Comparison of ENCODE assay signal across 8 cellular contexts in genomic region chr14:24430143-24430681, GRCh38. TPM values are rescaled to one million over a fixed set of nuclear protein-coding genes. Genes with fewer than 3 reads are reported as not detected.
DNase-seq lines count a peak whose midpoint lies in the region; FAIRE-seq and TF ChIP-seq lines count a peak whose summit lies in the region.

No MANE protein-coding gene starts in this region.

- H3K9me3 ChIP-seq in HEK293 (ENCODE audit: control insufficient read depth, insufficient read depth, low read depth, low read length) (no peaks in the 10 kb centered on the region), MG63 (no peaks in the 10 kb centered on the region), endothelial cell of umbilical vein (replicated peaks; ENCODE audit: control insufficient read depth, insufficient read depth, low read length) (no peaks in the 10 kb centered on the region)

- peak; percentile 92 for TF ChIP-seq POLR2A in endothelial cell of umbilical vein (IDR thresholded peaks at IDR 0.05; ENCODE audit: low read depth, low read length)

- H3K27ac ChIP-seq in HEK293 (ENCODE audit: extremely low read depth, low read depth, low read length) (peak overlapping the region; percentile 94), endothelial cell of umbilical vein (ENCODE audit: insufficient read depth, low read depth, low read length) (peak overlapping the region; percentile 94)

- dilution Hi-C loops in endothelial cell of umbilical vein (cut with MboI; ENCODE audit: extremely low pct_ligation_motif_present, low sequenced_read_pairs), result no loop called here

- no peaks in the 10 kb centered on the region for H3K9me3 Mint-ChIP-seq in activated CD4-positive, alpha-beta T cell treated with anti-CD3 and anti-CD28 coated beads, Interleukin-2, amount 10 ng/mL, durations not matched to agents 24 days and 14 days

- no TSS peak for BruUV-seq in endothelial cell of umbilical vein (replicated peaks; lab: Mats Ljungman, UMichigan)

- H3K36me3 Mint-ChIP-seq in activated CD4-positive, alpha-beta T cell treated with anti-CD3 and anti-CD28 coated beads, Interleukin-2, amount 10 ng/mL, durations not matched to agents 24 days and 14 days (ENCODE audit: low read depth), result peaks cover 33% of the 10 kb centered on the region

- no peak overlapping the region for H2AFZ ChIP-seq in endothelial cell of umbilical vein (ENCODE audit: low read depth, low read length)

- no peaks in the 10 kb centered on the region for H4K20me1 ChIP-seq in endothelial cell of umbilical vein (replicated peaks; ENCODE audit: control insufficient read depth, extremely low read depth, insufficient read depth, low read length)

- H3K9me1 ChIP-seq in endothelial cell of umbilical vein (replicated peaks; ENCODE audit: control insufficient read depth, extremely low read depth, insufficient read depth, low read length), result no peaks in the 10 kb centered on the region

- H3K4me3 Mint-ChIP-seq in activated CD4-positive, alpha-beta T cell treated with anti-CD3 and anti-CD28 coated beads, Interleukin-2, amount 10 ng/mL, durations not matched to agents 24 days and 14 days, result peak overlapping the region; percentile 92

- H3K9ac ChIP-seq in endothelial cell of umbilical vein (replicated peaks; ENCODE audit: extremely low read depth, insufficient read depth, low read length), result peak overlapping the region; percentile 95

- peak overlapping the region; percentile 87 for H3K4me2 ChIP-seq in endothelial cell of umbilical vein (ENCODE audit: insufficient read depth, low read length)

- POLR2A ChIA-PET in HEK293 (lab: Yijun Ruan, JAX) (interaction anchor here (0.8 to 3.0 kb wide), 18 partner anchors 11 to 188 kb away, joined by 3 to 45 read pairs (median 4); partner anchors contain the start of genes ADCY4, NYNRIN, SDR39U1 and TINF2), endothelial cell of umbilical vein (lab: Charles Lee) (interaction anchor here (0.7 to 3.2 kb wide), 5 partner anchors 12 to 97 kb away, joined by 4 to 36 read pairs (median 5); partner anchors contain the start of gene SDR39U1)

- H3K4me1 ChIP-seq in HEK293 (ENCODE audit: control insufficient read depth, insufficient read depth, low read length), result peaks cover 9% of the 10 kb centered on the region
- peaks cover 52% of the 10 kb centered on the region for H3K4me1 ChIP-seq in endothelial cell of umbilical vein (ENCODE audit: control insufficient read depth, extremely low read depth, insufficient read depth, low read length)

- H3K27me3 ChIP-seq in MG63, result no peaks in the 10 kb centered on the region
- no peaks in the 10 kb centered on the region for H3K27me3 ChIP-seq in endothelial cell of umbilical vein (ENCODE audit: control insufficient read depth in 2 of 2, insufficient read depth in 2 of 2, low read length in 2 of 2)

- peak overlapping the region; percentile 94 for H3K27ac Mint-ChIP-seq in activated CD4-positive, alpha-beta T cell treated with anti-CD3 and anti-CD28 coated beads, Interleukin-2, amount 10 ng/mL, durations not matched to agents 24 days and 14 days

- H3K4me3 ChIP-seq in HEK293 (ENCODE audit: low read depth, low read length) (peak overlapping the region; percentile 65), MG63 (peak overlapping the region; percentile 74), endothelial cell of umbilical vein (replicated peaks in 1 of 3; ENCODE audit: insufficient read depth in 1 of 3, low read depth in 1 of 3, low read length in 3 of 3) (peak overlapping the region; percentile 78 to 89 (median 85))

- H3K36me3 ChIP-seq in HEK293 (ENCODE audit: control insufficient read depth in 2 of 2, insufficient read depth in 1 of 2, low read length in 2 of 2) (peaks cover 0 to 37% of the 10 kb centered on the region in 2 experiments; a peak in 2 of 3 replicates), MG63 (peaks cover 26% of the 10 kb centered on the region), endothelial cell of umbilical vein (ENCODE audit: control insufficient read depth in 2 of 2, extremely low read depth in 1 of 2, insufficient read depth in 2 of 2, low read length in 2 of 2) (peaks cover 7 to 14% of the 10 kb centered on the region in 2 experiments)

- CTCF ChIA-PET in HEK293 (lab: Yijun Ruan, JAX) (interaction anchor here (0.5 to 13.9 kb wide), 21 partner anchors 8 to 248 kb away, joined by 3 to 468 read pairs (median 13); partner anchors contain the start of genes ADCY4, CIDEB, LTB4R2 and MDP1), endothelial cell of umbilical vein (lab: Charles Lee) (interaction anchor here (0.9 to 10.2 kb wide), 15 partner anchors 12 to 188 kb away, joined by 3 to 811 read pairs (median 19); partner anchors contain the start of genes ADCY4, CIDEB, NFATC4 and RIPK3)

- peaks cover 50% of the 10 kb centered on the region for H3K4me1 Mint-ChIP-seq in activated CD4-positive, alpha-beta T cell treated with anti-CD3 and anti-CD28 coated beads, Interleukin-2, amount 10 ng/mL, durations not matched to agents 24 days and 14 days

- no peaks in the 10 kb centered on the region for H3K27me3 Mint-ChIP-seq in activated CD4-positive, alpha-beta T cell treated with anti-CD3 and anti-CD28 coated beads, Interleukin-2, amount 10 ng/mL, durations not matched to agents 24 days and 14 days

- DNase-seq in SIG-M5 treated with dmso at 0.1 percent for 504 hours (lab: John Stamatoyannopoulos, UW; ENCODE audit: unreplicated experiment) (peak; percentile 50), SIG-M5 (lab: John Stamatoyannopoulos, UW) (no peak), MG63 (peak; percentile 78), endothelial cell of umbilical vein (ENCODE audit: low read depth, low spot score) (peak; percentile 75), midbrain (lab: John Stamatoyannopoulos, UW) (peak; percentile 65)
- DNase-seq in activated CD4-positive, alpha-beta T cell treated with anti-CD3 and anti-CD28 coated beads, Interleukin-2, amount 10 ng/mL, durations not matched to agents 24 days and 14 days, result peak; percentile 84
- peak in 5 of 6 experiments; percentile 12 to 73 (median 59) for DNase-seq in stimulated activated naive CD4-positive, alpha-beta T cell (lab: John Stamatoyannopoulos, UW)

- peaks cover 23% of the 10 kb centered on the region for H3K79me2 ChIP-seq in endothelial cell of umbilical vein (ENCODE audit: control insufficient read depth, insufficient read depth, low read length)

- intact Hi-C loops in activated CD4-positive, alpha-beta T cell treated with anti-CD3 and anti-CD28 coated beads, Interleukin-2, amount 10 ng/mL, durations not matched to agents 24 days and 14 days (cut with micrococcal nuclease), result loop anchor here (10.0 kb wide), 1 partner anchor 315 kb away; the partner anchor contains the start of genes DCAF11 and NRL
- intact Hi-C loops in endothelial cell of umbilical vein (cut with micrococcal nuclease), result loop anchor here (5.0 kb wide), 1 partner anchor 283 kb away; the partner anchor contains the start of genes PSME2 and RNF31

- peak; percentile 63 for FAIRE-seq in endothelial cell of umbilical vein (lab: Jason Lieb, UNC)

- TF ChIP-seq CTCF in HEK293 (tag by site-specific recombination; IDR thresholded peaks at IDR 0.05) (no peak), endothelial cell of umbilical vein (IDR thresholded peaks at IDR 0.05; ENCODE audit: extremely low read depth in 1 of 2, insufficient read depth in 1 of 2, low read depth in 1 of 2, low read length in 2 of 2) (no peak)

RNA-seq across cellular contexts. Expression of gene KHNYN, which starts 0.5 kb away (rescaled TPM):
- 19.1 and 30.7 TPM in 2 replicates for total RNA-seq in MG63 (2014; rRNA removed; shearing (Covaris generic); ENCODE audit: low replicate concordance)
- total RNA-seq in activated CD4-positive, alpha-beta T cell treated with anti-CD3 and anti-CD28 coated beads, Interleukin-2, amount 10 ng/mL, durations not matched to agents 24 days and 14 days, result 63.0 and 65.4 TPM in 2 replicates
- 63.3 and 66.7 TPM in 2 replicates for total RNA-seq in endothelial cell of umbilical vein
- polyA plus RNA-seq in endothelial cell of umbilical vein, result 25.2 and 25.4 TPM in 2 replicates
- 19.6 and 24.3 TPM in 2 replicates for polyA plus RNA-seq in endothelial cell of umbilical vein (2011; cell fraction: cytosol; rRNA removed)
- polyA plus RNA-seq in endothelial cell of umbilical vein (2011; cell fraction: nucleus; rRNA removed), result 99.3 and 103 TPM in 2 replicates
- 39.1 and 39.8 TPM in 2 replicates for polyA plus RNA-seq in endothelial cell of umbilical vein (2012)
- 59.9 and 60.3 TPM in 2 replicates for polyA minus RNA-seq in endothelial cell of umbilical vein
- polyA minus RNA-seq in endothelial cell of umbilical vein (2011; cell fraction: cytosol; rRNA and poly(A)+ RNA removed), result 7.4 TPM
- 72.1 and 82.5 TPM in 2 replicates for polyA minus RNA-seq in endothelial cell of umbilical vein (2011; cell fraction: nucleus; rRNA and poly(A)+ RNA removed)

RNA-seq across cellular contexts. Expression of gene CBLN3, which starts 0.7 kb away (rescaled TPM):
- total RNA-seq in MG63 (2014; rRNA removed; shearing (Covaris generic); ENCODE audit: low replicate concordance), result 2.0 TPM in 1 of 2 replicates, not detected in the other
- 4.5 and 7.4 TPM in 2 replicates for total RNA-seq in activated CD4-positive, alpha-beta T cell treated with anti-CD3 and anti-CD28 coated beads, Interleukin-2, amount 10 ng/mL, durations not matched to agents 24 days and 14 days
- total RNA-seq in endothelial cell of umbilical vein, result 5.0 and 8.6 TPM in 2 replicates
- 7.8 and 7.9 TPM in 2 replicates for polyA plus RNA-seq in endothelial cell of umbilical vein
- polyA plus RNA-seq in endothelial cell of umbilical vein (2011; cell fraction: cytosol; rRNA removed), result 3.4 and 4.2 TPM in 2 replicates
- polyA plus RNA-seq in endothelial cell of umbilical vein (2011; cell fraction: nucleus; rRNA removed), result 27.9 and 31.3 TPM in 2 replicates
- 4.2 and 5.1 TPM in 2 replicates for polyA plus RNA-seq in endothelial cell of umbilical vein (2012)
- polyA minus RNA-seq in endothelial cell of umbilical vein, result 4.4 and 6.1 TPM in 2 replicates
- not detected for polyA minus RNA-seq in endothelial cell of umbilical vein (2011; cell fraction: cytosol; rRNA and poly(A)+ RNA removed)
- 6.4 and 8.2 TPM in 2 replicates for polyA minus RNA-seq in endothelial cell of umbilical vein (2011; cell fraction: nucleus; rRNA and poly(A)+ RNA removed)

RNA-seq across cellular contexts. Expression of gene SDR39U1, which starts 12.4 kb away (rescaled TPM):
- total RNA-seq in MG63 (2014; rRNA removed; shearing (Covaris generic); ENCODE audit: low replicate concordance), result 16.8 and 32.0 TPM in 2 replicates
- total RNA-seq in activated CD4-positive, alpha-beta T cell treated with anti-CD3 and anti-CD28 coated beads, Interleukin-2, amount 10 ng/mL, durations not matched to agents 24 days and 14 days, result 40.8 and 49.7 TPM in 2 replicates
- 38.6 and 40.2 TPM in 2 replicates for total RNA-seq in endothelial cell of umbilical vein
- 72.6 and 89.8 TPM in 2 replicates for polyA plus RNA-seq in endothelial cell of umbilical vein
- 52.3 and 53.0 TPM in 2 replicates for polyA plus RNA-seq in endothelial cell of umbilical vein (2011; cell fraction: cytosol; rRNA removed)
- polyA plus RNA-seq in endothelial cell of umbilical vein (2011; cell fraction: nucleus; rRNA removed), result 192 and 200 TPM in 2 replicates
- polyA plus RNA-seq in endothelial cell of umbilical vein (2012), result 25.9 and 26.8 TPM in 2 replicates
- polyA minus RNA-seq in endothelial cell of umbilical vein, result 17.2 and 18.1 TPM in 2 replicates
- polyA minus RNA-seq in endothelial cell of umbilical vein (2011; cell fraction: cytosol; rRNA and poly(A)+ RNA removed), result 19.7 TPM
- 31.2 and 39.9 TPM in 2 replicates for polyA minus RNA-seq in endothelial cell of umbilical vein (2011; cell fraction: nucleus; rRNA and poly(A)+ RNA removed)

RNA-seq across cellular contexts. Expression of gene NYNRIN, which starts 31.4 kb away (rescaled TPM):
- 0.30 TPM in 1 of 2 replicates, not detected in the other for total RNA-seq in MG63 (2014; rRNA removed; shearing (Covaris generic); ENCODE audit: low replicate concordance)
- total RNA-seq in activated CD4-positive, alpha-beta T cell treated with anti-CD3 and anti-CD28 coated beads, Interleukin-2, amount 10 ng/mL, durations not matched to agents 24 days and 14 days, result not detected in 2 replicates
- 42.8 and 45.1 TPM in 2 replicates for total RNA-seq in endothelial cell of umbilical vein
- 37.2 and 38.8 TPM in 2 replicates for polyA plus RNA-seq in endothelial cell of umbilical vein
- polyA plus RNA-seq in endothelial cell of umbilical vein (2011; cell fraction: cytosol; rRNA removed), result 27.6 and 28.6 TPM in 2 replicates
- polyA plus RNA-seq in endothelial cell of umbilical vein (2011; cell fraction: nucleus; rRNA removed), result 59.8 and 66.2 TPM in 2 replicates
- 25.5 and 35.2 TPM in 2 replicates for polyA plus RNA-seq in endothelial cell of umbilical vein (2012)
- 56.5 and 59.7 TPM in 2 replicates for polyA minus RNA-seq in endothelial cell of umbilical vein
- not detected for polyA minus RNA-seq in endothelial cell of umbilical vein (2011; cell fraction: cytosol; rRNA and poly(A)+ RNA removed)
- polyA minus RNA-seq in endothelial cell of umbilical vein (2011; cell fraction: nucleus; rRNA and poly(A)+ RNA removed), result 27.5 and 30.6 TPM in 2 replicates
